In the genomic region with DNA sequence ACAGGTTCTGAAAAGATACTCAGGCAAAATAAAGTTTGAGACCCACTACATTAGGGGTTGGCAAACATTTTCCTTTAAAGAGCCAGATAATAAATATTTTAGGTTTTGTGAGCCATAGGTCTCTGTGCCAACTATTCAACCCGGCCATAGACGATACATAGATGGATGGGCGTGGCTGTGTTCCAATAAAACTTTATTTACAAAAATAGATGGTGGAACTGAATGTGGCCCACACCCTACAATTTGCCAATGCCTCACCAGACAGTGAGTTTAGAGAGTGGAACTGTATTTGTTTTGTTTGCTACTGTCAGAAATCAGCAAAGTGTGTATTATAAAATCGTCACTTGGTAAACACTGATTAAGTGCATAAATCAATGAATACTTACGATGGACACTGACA, we compare ENCODE assay signal across 29 cellular contexts.
DNase-seq lines count a peak whose midpoint lies in the region; ATAC-seq, FAIRE-seq and TF ChIP-seq lines count a peak whose summit lies in the region.
"Had no signal": no experiment of that assay in that cellular context is flagged by ENCODE, and none has a peak within 500 bp of the region (broad histone marks: within the 10 kb centered on the region; RNA-seq: fewer than 3 reads in every experiment).

No MANE protein-coding gene starts in this region.

- H2AFZ ChIP-seq in astrocyte (ENCODE audit: low read depth, low read length): no peak overlapping the region
- H2AFZ ChIP-seq in K562 (ENCODE audit: low read depth, low read length): no peak overlapping the region

- FAIRE-seq in astrocyte (lab: Jason Lieb, UNC) (peak; percentile 5), K562 (lab: Jason Lieb, UNC) (no peak)
- FAIRE-seq: A204.1, GM12891, GM18507, GM19239 had no signal

- DNase-seq in ascending aorta (ENCODE audit: low spot score in 2 of 2) (no peak), astrocyte (ENCODE audit: low read depth) (no peak), K562 (ENCODE audit: extremely low read depth in 1 of 4, low spot score in 3 of 4) (no peak), omental fat pad (ENCODE audit: low spot score) (peak; percentile 5), GM13976 (ENCODE audit: low spot score) (no peak), superior temporal gyrus (ENCODE audit: extremely low spot score) (no peak), NCI-H2107 treated with DMSO at 0.1 percent for 48 hours (lab: John Stamatoyannopoulos, UW; ENCODE audit: unreplicated experiment) (no peak)
- DNase-seq in NK-92 treated with Interleukin-12 subunit alpha and Interleukin-12 subunit beta, amount 100 ng/mL, for 24 hours (lab: John Stamatoyannopoulos, UW): no peak
- DNase-seq: 8988T; ACHN; BE2C; C1 segment of cervical spinal cord; CD4-positive, alpha-beta memory T cell; CD4-positive, CD25-positive, alpha-beta regulatory T cell; CD8-positive, alpha-beta memory T cell; COR-L47; DMS 273 treated with DMSO at 0.1 percent for 48 hours; DMS153; DMS53; DMS79; DND-41; EL; GDM1 had no signal

- H3K4me2 ChIP-seq in astrocyte (ENCODE audit: low read length) (no peak overlapping the region), K562 (ENCODE audit: insufficient read depth, low read length) (no peak overlapping the region)
- H3K4me2 ChIP-seq: BLaER1 had no signal

- H3K36me3 ChIP-seq in ascending aorta (no peaks in the 10 kb centered on the region), astrocyte (ENCODE audit: insufficient read depth, low read length) (no peaks in the 10 kb centered on the region), K562 (ENCODE audit: control insufficient read depth, insufficient read depth, low read length) (no peaks in the 10 kb centered on the region)
- H3K36me3 ChIP-seq: BE2C, BLaER1 had no signal

- in situ Hi-C loops in K562 (cut with MboI): no loop called here
- in situ Hi-C loops in GM13976 (cut with MboI; ENCODE audit: low sequenced_read_pairs, unreplicated experiment): no loop called here

- WGBS in K562 (ENCODE audit: insufficient coverage, low coverage, missing lambda C conversion rate): 0% methylated on average over 5 of the region's 5 CpGs

- H3K4me1 ChIP-seq in ascending aorta: peaks cover 7 to 25% of the 10 kb centered on the region in 2 donors
- peaks cover 9% of the 10 kb centered on the region for H3K4me1 ChIP-seq in astrocyte (ENCODE audit: insufficient read depth, low read length)
- no peaks in the 10 kb centered on the region for H3K4me1 ChIP-seq in K562 (replicated peaks in 1 of 2; ENCODE audit: control insufficient read depth in 2 of 2, insufficient read depth in 2 of 2, low read length in 2 of 2)
- H3K4me1 ChIP-seq: BE2C, BLaER1 had no signal

- H3K4me3 Mint-ChIP-seq in astrocyte (ENCODE audit: unreplicated experiment): no peak overlapping the region
- H3K4me3 Mint-ChIP-seq: CD14-positive monocyte; CD4-positive, alpha-beta memory T cell; CD4-positive, CD25-positive, alpha-beta regulatory T cell; CD8-positive, alpha-beta memory T cell had no signal

- no peak for TF ChIP-seq EP300 in K562 (IDR thresholded peaks at IDR 0.05; ENCODE audit: low read length)

- peaks cover 14% of the 10 kb centered on the region for H3K4me1 Mint-ChIP-seq in astrocyte (ENCODE audit: low read depth, unreplicated experiment)
- H3K4me1 Mint-ChIP-seq: CD14-positive monocyte; CD4-positive, alpha-beta memory T cell; CD4-positive, CD25-positive, alpha-beta regulatory T cell; CD8-positive, alpha-beta memory T cell had no signal

- H3K9ac ChIP-seq in astrocyte (ENCODE audit: low read length) (no peak overlapping the region), K562 (ENCODE audit: insufficient read depth in 1 of 2, low read depth in 2 of 2, low read length in 2 of 2) (no peak overlapping the region)
- H3K9ac ChIP-seq: BLaER1 had no signal

- TF ChIP-seq CTCF in ascending aorta (IDR thresholded peaks at IDR 0.05): no peak
- TF ChIP-seq CTCF in astrocyte (IDR thresholded peaks at IDR 0.05; ENCODE audit: insufficient read depth, low read depth, low read length): no peak
- TF ChIP-seq CTCF in K562 (IDR thresholded peaks at IDR 0.05 in 2 of 3, conservative IDR thresholded peaks at IDR 0.05 in 1 of 3; ENCODE audit: insufficient read depth in 2 of 3, low read depth in 1 of 3, low read length in 3 of 3): no peak
- TF ChIP-seq CTCF in omental fat pad (IDR thresholded peaks at IDR 0.05): no peak
- no peak for TF ChIP-seq CTCF in GM13976 (IDR thresholded peaks at IDR 0.05; ENCODE audit: borderline replicate concordance, control extremely low read depth, extremely low read depth, insufficient read depth, missing control alignments)

- TF ChIP-seq POLR2A in K562 (conservative IDR thresholded peaks at IDR 0.05): no peak

- H3K27me3 ChIP-seq in ascending aorta: no peaks in the 10 kb centered on the region
- H3K27me3 ChIP-seq in astrocyte (ENCODE audit: insufficient read depth, low read length): no peaks in the 10 kb centered on the region
- no peaks in the 10 kb centered on the region; a peak in 1 of 5 replicates for H3K27me3 ChIP-seq in K562 (ENCODE audit: control insufficient read depth in 2 of 2, insufficient read depth in 2 of 2, low read length in 2 of 2)
- H3K27me3 ChIP-seq: BLaER1 had no signal

- TF ChIP-seq RAD21 in K562 (CRISPR knock-in tag; conservative IDR thresholded peaks at IDR 0.05 in 1 of 2, IDR thresholded peaks at IDR 0.05 in 1 of 2): no peak

- H3K9me3 ChIP-seq in ascending aorta: peaks cover 0 to 6% of the 10 kb centered on the region in 2 donors
- peaks cover 7% of the 10 kb centered on the region for H3K9me3 ChIP-seq in astrocyte (ENCODE audit: insufficient read depth, low read depth, low read length)
- H3K9me3 ChIP-seq in K562 (replicated peaks; ENCODE audit: control insufficient read depth, insufficient read depth, low read depth, low read length): no peaks in the 10 kb centered on the region
- H3K9me3 ChIP-seq: BE2C had no signal

- no peaks in the 10 kb centered on the region for H4K20me1 ChIP-seq in astrocyte (ENCODE audit: insufficient read depth, low read length)
- no peaks in the 10 kb centered on the region for H4K20me1 ChIP-seq in K562 (replicated peaks; ENCODE audit: control insufficient read depth, insufficient read depth, low read length)
- H4K20me1 ChIP-seq: BLaER1 had no signal

- intact Hi-C loops in ascending aorta (cut with DNase I) (loop anchor here (1.0 kb wide), 1 partner anchor 12 kb away; no protein-coding TSS in a partner anchor), K562 (cut with micrococcal nuclease) (no loop called here)

- CTCF ChIA-PET in K562 (lab: Yijun Ruan, JAX; ENCODE audit: low intra/inter-chr PET ratio): no interaction called here

- no peaks in the 10 kb centered on the region for H3K27me3 Mint-ChIP-seq in astrocyte (ENCODE audit: low read depth, unreplicated experiment)

- no TSS peak for BruUV-seq in K562 (replicated peaks; lab: Mats Ljungman, UMichigan)

- ATAC-seq in K562 (no peak), omental fat pad (ENCODE audit: low FRiP score) (no peak)

- peaks cover 10% of the 10 kb centered on the region for H3K9me3 Mint-ChIP-seq in astrocyte (ENCODE audit: unreplicated experiment)

- H3K36me3 Mint-ChIP-seq in astrocyte (ENCODE audit: low read depth, unreplicated experiment): no peaks in the 10 kb centered on the region
- H3K36me3 Mint-ChIP-seq: CD14-positive monocyte; CD4-positive, alpha-beta memory T cell; CD4-positive, CD25-positive, alpha-beta regulatory T cell; CD8-positive, alpha-beta memory T cell had no signal

- no peaks in the 10 kb centered on the region for H3K9me1 ChIP-seq in K562 (ENCODE audit: control insufficient read depth, insufficient read depth, low read length)

- H3K4me3 ChIP-seq in ascending aorta: no peak overlapping the region
- H3K4me3 ChIP-seq in astrocyte (ENCODE audit: insufficient read depth, low read depth, low read length): no peak overlapping the region
- H3K4me3 ChIP-seq in K562: no peak overlapping the region
- H3K4me3 ChIP-seq: BLaER1 had no signal

- H3K27ac ChIP-seq in ascending aorta (peak overlapping the region; percentile 79 to 85), astrocyte (ENCODE audit: low read depth, low read length) (no peak overlapping the region), K562 (ENCODE audit: extremely low read depth, low read depth, low read length) (no peak overlapping the region)
- H3K27ac ChIP-seq: BLaER1 had no signal

- no peak overlapping the region for H3K27ac Mint-ChIP-seq in astrocyte (ENCODE audit: unreplicated experiment)
- H3K27ac Mint-ChIP-seq: CD14-positive monocyte; CD4-positive, alpha-beta memory T cell; CD4-positive, CD25-positive, alpha-beta regulatory T cell; CD8-positive, alpha-beta memory T cell had no signal

- POLR2A ChIA-PET in K562 (lab: Yijun Ruan, JAX): no interaction called here

- H3K79me2 ChIP-seq in astrocyte (ENCODE audit: insufficient read depth, low read length) (no peaks in the 10 kb centered on the region), K562 (ENCODE audit: control insufficient read depth, insufficient read depth, low read length) (no peaks in the 10 kb centered on the region)

Comparison
In these comparisons a context has a peak if more than half of its experiments do, and no peak if none do; other contexts are left out.
1. H3K27ac ChIP-seq: peak in ascending aorta (2 of 2); none in astrocyte (single experiment) and K562 (single experiment).